In genomic region chr12:120466560-120467315, GRCh38 we compare ENCODE assay signal across 6 cellular contexts. TPM values are rescaled to one million over a fixed set of nuclear protein-coding genes. Genes with fewer than 3 reads are reported as not detected.
A peak's percentile ranks its signal among the peaks of the same experiment; 100 is the strongest.
DNase-seq lines count a peak whose midpoint lies in the region; ATAC-seq and TF ChIP-seq lines count a peak whose summit lies in the region.

No MANE protein-coding gene starts in this region.

- no peaks in the 10 kb centered on the region for H3K27me3 ChIP-seq in Caco-2 (replicated peaks; ENCODE audit: control insufficient read depth, insufficient read depth, low read length)

- no peak overlapping the region for H3K4me3 ChIP-seq in Caco-2 (ENCODE audit: low read depth, low read length)

- H3K4me1 ChIP-seq in Caco-2: peaks cover 5% of the 10 kb centered on the region; the same call in 1 of the 2 replicates

- ATAC-seq in sciatic nerve (no peak), HG02840 (IDR thresholded peaks at IDR 0.05; ENCODE audit: low FRiP score, unreplicated experiment) (no peak)

- H3K27ac Mint-ChIP-seq in Caco-2 (ENCODE audit: unreplicated experiment) (no peak overlapping the region), mesothelial cell of epicardium (peak overlapping the region; percentile 66)

- CTCF ChIA-PET in Caco-2 (lab: Charles Lee): interaction anchor here (0.5 to 2.2 kb wide), 7 partner anchors 10 to 547 kb away, joined by 3 to 6 read pairs (median 4); partner anchors contain the start of gene DYNLL1

- no peaks in the 10 kb centered on the region for H3K4me1 Mint-ChIP-seq in Caco-2 (ENCODE audit: low read depth, unreplicated experiment)
- peaks cover 21% of the 10 kb centered on the region for H3K4me1 Mint-ChIP-seq in mesothelial cell of epicardium

- peak; percentile 54 to 68 for DNase-seq in Caco-2
- DNase-seq in NCI-H1694 treated with DMSO at 0.1 percent for 48 hours (lab: John Stamatoyannopoulos, UW): peak; percentile 20
- DNase-seq in activated effector memory CD4-positive, alpha-beta T cell treated with anti-CD3 and anti-CD28 coated beads, Interleukin-2, amount 50 U/mL, for 16 hours: peak; percentile 81
- DNase-seq in mesothelial cell of epicardium (ENCODE audit: low spot score in 2 of 2, unreplicated experiment in 2 of 2): no peak
- no peak for DNase-seq in sciatic nerve (ENCODE audit: low spot score)

- H3K9me3 Mint-ChIP-seq in Caco-2 (ENCODE audit: unreplicated experiment): no peaks in the 10 kb centered on the region
- H3K9me3 Mint-ChIP-seq in mesothelial cell of epicardium: no peaks in the 10 kb centered on the region

- no peaks in the 10 kb centered on the region for H3K27me3 Mint-ChIP-seq in Caco-2 (ENCODE audit: insufficient read depth, unreplicated experiment)
- H3K27me3 Mint-ChIP-seq in mesothelial cell of epicardium (ENCODE audit: low read depth): no peaks in the 10 kb centered on the region

- intact Hi-C loops in Caco-2 (cut with micrococcal nuclease; ENCODE audit: unreplicated experiment) (loop anchor here (1.0 to 5.0 kb wide), 4 partner anchors 27 to 142 kb away; partner anchors contain the start of gene COQ5), sciatic nerve (cut with DNase I) (no loop called here)

- peaks cover 2% of the 10 kb centered on the region; the same call in 1 of the 2 replicates for H3K36me3 ChIP-seq in Caco-2 (ENCODE audit: control insufficient read depth, insufficient read depth, low read length)

- BruUV-seq in Caco-2 (replicated peaks; lab: Mats Ljungman, UMichigan): no TSS peak

- H3K4me3 Mint-ChIP-seq in Caco-2 (ENCODE audit: unreplicated experiment): no peak overlapping the region
- peak overlapping the region; percentile 7 for H3K4me3 Mint-ChIP-seq in mesothelial cell of epicardium

- POLR2A ChIA-PET in Caco-2 (lab: Charles Lee): interaction anchor here (0.5 to 1.0 kb wide), 3 partner anchors 10 to 175 kb away, joined by 3 to 6 read pairs (median 5); no protein-coding TSS in a partner anchor

- peaks cover 76% of the 10 kb centered on the region for H3K36me3 Mint-ChIP-seq in Caco-2 (ENCODE audit: insufficient read depth, unreplicated experiment)
- H3K36me3 Mint-ChIP-seq in mesothelial cell of epicardium: peaks cover 30% of the 10 kb centered on the region

- H3K9me3 ChIP-seq in Caco-2: no peaks in the 10 kb centered on the region

- TF ChIP-seq CTCF in Caco-2 (IDR thresholded peaks at IDR 0.05; ENCODE audit: insufficient read depth in 1 of 2, low read depth in 1 of 2, low read length in 1 of 2, severe bottlenecking in 1 of 2, unreplicated experiment in 1 of 2) (peak; percentile 56 to 66), mesothelial cell of epicardium (IDR thresholded peaks at IDR 0.05; ENCODE audit: unreplicated experiment) (peak; percentile 38)

RNA-seq across cellular contexts. Expression of gene SRSF9, which starts 2.8 kb away (rescaled TPM):
- total RNA-seq in Caco-2 (2022) (240 and 244 TPM in 2 replicates), mesothelial cell of epicardium (197 to 203 TPM (median 199 TPM) in 3 replicates), sciatic nerve (99.2 TPM)

RNA-seq across cellular contexts. Expression of gene GATC, which starts 20.5 kb away (rescaled TPM):
- total RNA-seq in Caco-2 (2022) (30.9 and 33.2 TPM in 2 replicates), mesothelial cell of epicardium (27.5 to 30.8 TPM (median 29.7 TPM) in 3 replicates), sciatic nerve (26.6 TPM)

RNA-seq across cellular contexts. Expression of gene TRIAP1, which starts 20.6 kb away (rescaled TPM):
- 34.5 and 36.7 TPM in 2 replicates for total RNA-seq in Caco-2 (2022)
- 22.3 to 25.3 TPM (median 23.5 TPM) in 3 replicates for total RNA-seq in mesothelial cell of epicardium
- total RNA-seq in sciatic nerve: 12.9 TPM

RNA-seq across cellular contexts. Expression of gene COX6A1, which starts 28.8 kb away (rescaled TPM):
- total RNA-seq in Caco-2 (2022): 474 and 492 TPM in 2 replicates
- 229 to 242 TPM (median 230 TPM) in 3 replicates for total RNA-seq in mesothelial cell of epicardium
- 165 TPM for total RNA-seq in sciatic nerve

RNA-seq across cellular contexts. Expression of gene DYNLL1, which starts 29.2 kb away (rescaled TPM):
- total RNA-seq in Caco-2 (2022) (323 and 324 TPM in 2 replicates), mesothelial cell of epicardium (249 to 260 TPM (median 258 TPM) in 3 replicates), sciatic nerve (431 TPM)

Comparison
In these comparisons a context has a peak if more than half of its experiments do, and no peak if none do; other contexts are left out.
1. DNase-seq: peak in Caco-2 (2 of 2), NCI-H1694 treated with DMSO at 0.1 percent for 48 hours (single experiment) and activated effector memory CD4-positive, alpha-beta T cell treated with anti-CD3 and anti-CD28 coated beads, Interleukin-2, amount 50 U/mL, for 16 hours (single experiment); none in mesothelial cell of epicardium (0 of 2) and sciatic nerve (single experiment).